In the genomic region with DNA sequence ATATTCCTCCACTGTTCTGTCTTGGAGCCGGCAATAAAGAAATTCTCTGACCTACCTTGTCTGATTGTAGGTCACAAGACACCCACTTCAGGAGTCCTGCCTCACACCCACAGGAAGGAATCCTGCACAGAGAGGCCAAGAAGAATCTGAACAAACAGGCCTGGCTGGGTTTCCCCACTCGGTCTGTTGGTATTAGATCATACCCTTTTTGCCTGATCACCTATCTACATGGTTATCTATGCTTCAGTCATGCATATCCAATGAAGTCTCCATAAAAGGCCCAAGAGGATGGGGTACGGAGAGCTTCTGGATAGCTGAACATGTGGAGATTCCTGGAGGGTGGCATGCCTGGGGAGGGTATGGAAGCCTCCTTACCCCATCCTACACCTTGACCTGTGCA, we compare ENCODE assay signal across 10 cellular contexts. TPM values are rescaled to one million over a fixed set of nuclear protein-coding genes. Genes with fewer than 3 reads are reported as not detected.
DNase-seq lines count a peak whose midpoint lies in the region; ATAC-seq, FAIRE-seq and TF ChIP-seq lines count a peak whose summit lies in the region.
"Had no signal": no experiment of that assay in that cellular context is flagged by ENCODE, and none has a peak within 500 bp of the region (broad histone marks: within the 10 kb centered on the region; RNA-seq: fewer than 3 reads in every experiment).

No MANE protein-coding gene starts in this region.

- FAIRE-seq in urothelium cell line (lab: Jason Lieb, UNC): no peak

- H3K36me3 ChIP-seq in upper lobe of right lung (peaks cover 10% of the 10 kb centered on the region), H7 (replicated peaks; ENCODE audit: control insufficient read depth, insufficient read depth, low read length) (no peaks in the 10 kb centered on the region; the same call in 1 of the 2 replicates)

- peak overlapping the region; percentile 3 for H3K27ac ChIP-seq in upper lobe of right lung

- H3K4me1 ChIP-seq in upper lobe of right lung: peaks cover 61% of the 10 kb centered on the region

- no peak overlapping the region for H3K4me3 Mint-ChIP-seq in activated B cell treated with CpG ODN at 0.5 μM for 24 hours

- peak; percentile 51 for DNase-seq in stimulated activated CD4-positive, alpha-beta T cell treated with anti-CD3 and anti-CD28 coated beads, Interleukin-4, amount 100 ng/mL, for 24 hours
- DNase-seq in stimulated activated CD4-positive, alpha-beta T cell treated with anti-CD3 and anti-CD28 coated beads, Interleukin-2, amount 100 ng/mL, for 48 hours: no peak
- no peak for DNase-seq in activated B cell treated with CpG ODN at 0.5 μM for 24 hours
- DNase-seq in iris pigment epithelial cell (ENCODE audit: low read depth): peak; percentile 19
- no peak for DNase-seq in upper lobe of right lung
- DNase-seq in NK-92 treated with Interleukin-12 subunit alpha and Interleukin-12 subunit beta, amount 100 ng/mL, for 24 hours (lab: John Stamatoyannopoulos, UW): no peak
- DNase-seq in H7: no peak
- DNase-seq in urothelium cell line (ENCODE audit: low spot score): no peak
- DNase-seq: NCI-H1092, SHP77 had no signal

- CTCF ChIA-PET in activated B cell treated with CpG ODN at 0.5 μM for 24 hours (lab: Charles Lee): no interaction called here

- H3K4me3 ChIP-seq in upper lobe of right lung (no peak overlapping the region), H7 (ENCODE audit: insufficient read depth, low read depth, low read length) (no peak overlapping the region)

- H3K9me3 ChIP-seq in upper lobe of right lung: no peaks in the 10 kb centered on the region

- no peaks in the 10 kb centered on the region for H3K9me3 Mint-ChIP-seq in activated B cell treated with CpG ODN at 0.5 μM for 24 hours

- peak overlapping the region; percentile 53 for H3K27ac Mint-ChIP-seq in activated B cell treated with CpG ODN at 0.5 μM for 24 hours

- no peaks in the 10 kb centered on the region for H3K27me3 Mint-ChIP-seq in activated B cell treated with CpG ODN at 0.5 μM for 24 hours

- TF ChIP-seq CTCF in activated B cell treated with CpG ODN at 0.5 μM for 24 hours (IDR thresholded peaks at IDR 0.05) (no peak), upper lobe of right lung (IDR thresholded peaks at IDR 0.05) (no peak)

- peaks cover 25% of the 10 kb centered on the region for H3K36me3 Mint-ChIP-seq in activated B cell treated with CpG ODN at 0.5 μM for 24 hours (ENCODE audit: low read depth)

- POLR2A ChIA-PET in activated B cell treated with CpG ODN at 0.5 μM for 24 hours (lab: Charles Lee): no interaction called here

- intact Hi-C loops in activated B cell treated with CpG ODN at 0.5 μM for 24 hours (cut with micrococcal nuclease) (no loop called here), upper lobe of right lung (cut with DNase I) (no loop called here)

- no peak for ATAC-seq in activated B cell treated with CpG ODN at 0.5 μM for 24 hours (ENCODE audit: low read depth)
- ATAC-seq in upper lobe of right lung: peak; percentile 57

- H3K4me1 Mint-ChIP-seq in activated B cell treated with CpG ODN at 0.5 μM for 24 hours: peaks cover 79% of the 10 kb centered on the region

- no peaks in the 10 kb centered on the region for H3K27me3 ChIP-seq in upper lobe of right lung
- H3K27me3 ChIP-seq in H7 (ENCODE audit: control insufficient read depth, insufficient read depth, low read length): no peaks in the 10 kb centered on the region

RNA-seq across cellular contexts. Expression of gene OGDH, which starts 12.3 kb away (rescaled TPM):
- 79.5 and 81.7 TPM in 2 replicates for total RNA-seq in activated B cell treated with CpG ODN at 0.5 μM for 24 hours
- 157 TPM for total RNA-seq in upper lobe of right lung
- 63.1 and 71.3 TPM in 2 replicates for total RNA-seq in H7 (2014; rRNA removed; shearing (Covaris generic))

RNA-seq across cellular contexts. Expression of gene TMED4, which starts 36.7 kb away (rescaled TPM):
- total RNA-seq in activated B cell treated with CpG ODN at 0.5 μM for 24 hours: 61.7 and 70.1 TPM in 2 replicates
- total RNA-seq in upper lobe of right lung: 78.3 TPM
- 94.4 and 114 TPM in 2 replicates for total RNA-seq in H7 (2014; rRNA removed; shearing (Covaris generic))

RNA-seq across cellular contexts. Expression of gene DDX56, which starts 45.0 kb away (rescaled TPM):
- total RNA-seq in activated B cell treated with CpG ODN at 0.5 μM for 24 hours: 92.6 and 99.7 TPM in 2 replicates
- total RNA-seq in upper lobe of right lung: 53.5 TPM
- 81.2 and 93.4 TPM in 2 replicates for total RNA-seq in H7 (2014; rRNA removed; shearing (Covaris generic))

Comparison
In these comparisons a context has a peak if more than half of its experiments do, and no peak if none do; other contexts are left out.
1. DNase-seq: peak in stimulated activated CD4-positive, alpha-beta T cell treated with anti-CD3 and anti-CD28 coated beads, Interleukin-4, amount 100 ng/mL, for 24 hours (single experiment) and iris pigment epithelial cell (single experiment); none in stimulated activated CD4-positive, alpha-beta T cell treated with anti-CD3 and anti-CD28 coated beads, Interleukin-2, amount 100 ng/mL, for 48 hours (0 of 2), activated B cell treated with CpG ODN at 0.5 μM for 24 hours (single experiment), upper lobe of right lung (single experiment), NK-92 treated with Interleukin-12 subunit alpha and Interleukin-12 subunit beta, amount 100 ng/mL, for 24 hours (single experiment), H7 (single experiment) and urothelium cell line (single experiment).